Comparison of ENCODE assay signal across 20 cellular contexts in the genomic region with DNA sequence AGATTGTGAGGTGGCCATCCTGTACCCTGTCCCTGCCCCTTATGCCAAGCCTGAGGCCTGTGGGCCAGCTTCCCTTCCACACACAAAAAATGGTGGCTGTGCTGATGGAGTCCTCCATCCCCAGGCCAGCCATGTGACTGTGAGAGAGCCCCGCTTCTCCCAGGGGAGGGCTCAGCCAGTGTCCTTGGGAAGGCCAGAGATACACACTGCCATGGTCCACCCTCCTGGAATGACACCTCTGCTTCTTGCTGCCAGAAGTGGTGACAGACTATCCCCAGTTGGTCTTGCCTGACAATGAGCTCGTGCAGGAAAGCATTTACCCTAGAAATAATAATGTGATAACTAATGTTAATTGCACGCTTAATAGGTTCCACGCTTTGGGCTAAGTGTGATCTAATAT. TPM values are rescaled to one million over a fixed set of nuclear protein-coding genes. Genes with fewer than 3 reads are reported as not detected.
"Had no signal": no experiment of that assay in that cellular context is flagged by ENCODE, and none has a peak within 500 bp of the region (broad histone marks: within the 10 kb centered on the region; RNA-seq: fewer than 3 reads in every experiment).

No MANE protein-coding gene starts in this region.

- ATAC-seq: activated CD4-positive, alpha-beta T cell treated with anti-CD3 and anti-CD28 coated beads for 36 hours; activated T-cell treated with anti-CD3 and anti-CD28 coated beads, Interleukin-2, amount 50 U/mL, for 72 hours; gastrocnemius medialis; left lobe of liver; naive thymus-derived CD8-positive, alpha-beta T cell; T-helper 17 cell had no signal

- H3K27ac ChIP-seq: gastrocnemius medialis, stomach, testis, uterus had no signal

- H3K4me3 ChIP-seq: esophagus muscularis mucosa, gastrocnemius medialis, stomach, testis, uterus had no signal

- H3K4me1 ChIP-seq: gastrocnemius medialis, testis, uterus had no signal

- DNase-seq: activated B cell treated with CpG ODN at 0.5 μM for 24 hours; activated CD4-positive, alpha-beta T cell treated with anti-CD3 and anti-CD28 coated beads for 36 hours; activated CD4-positive, alpha-beta T cell treated with anti-CD3 and anti-CD28 coated beads, Interleukin-2, amount 50 U/mL, for 48 hours; activated effector memory CD4-positive, alpha-beta T cell treated with Interleukin-2 at 50 U/mL for 16 hours; activated naive CD4-positive, alpha-beta T cell treated with anti-CD3 and anti-CD28 coated beads, Interleukin-2, amount 10 ng/mL, durations not matched to agents 7 days and 5 days; activated T-cell treated with anti-CD3 and anti-CD28 coated beads, Interleukin-2, amount 50 U/mL, for 72 hours; amygdala; effector CD8-positive, alpha-beta T cell; gastrocnemius medialis; naive thymus-derived CD8-positive, alpha-beta T cell; retina; stimulated activated CD4-positive, alpha-beta T cell treated with anti-CD3 and anti-CD28 coated beads, Interleukin-1b, Interleukin-23, amount 100 ng/mL, for 48 hours; stomach; SW 1271; T-helper 17 cell; testis; trophoblast cell; uterus had no signal

- H3K9me3 ChIP-seq: esophagus muscularis mucosa, gastrocnemius medialis, stomach, testis, uterus had no signal

- H3K27me3 ChIP-seq: esophagus muscularis mucosa, gastrocnemius medialis, stomach, testis, uterus had no signal

- H3K36me3 ChIP-seq: gastrocnemius medialis, uterus had no signal

RNA-seq across cellular contexts. Expression of gene FAM124A, which starts 38.0 kb away (rescaled TPM):
- total RNA-seq: activated B cell treated with CpG ODN at 0.5 μM for 24 hours; naive thymus-derived CD8-positive, alpha-beta T cell had no signal
